Comparison of ENCODE assay signal across 9 cellular contexts in genomic region chr16:11689031-11689840, GRCh38. TPM values are rescaled to one million over a fixed set of nuclear protein-coding genes. Genes with fewer than 3 reads are reported as not detected.
DNase-seq lines count a peak whose midpoint lies in the region; ATAC-seq and TF ChIP-seq lines count a peak whose summit lies in the region.
"Had no signal": no experiment of that assay in that cellular context is flagged by ENCODE, and none has a peak within 500 bp of the region (broad histone marks: within the 10 kb centered on the region; RNA-seq: fewer than 3 reads in every experiment).

No MANE protein-coding gene starts in this region.

- H3K27me3 Mint-ChIP-seq in activated CD8-positive, alpha-beta T cell treated with anti-CD3 and anti-CD28 coated beads for 36 hours: no peaks in the 10 kb centered on the region
- H3K27me3 Mint-ChIP-seq in activated CD8-positive, alpha-beta T cell treated with anti-CD3 and anti-CD28 coated beads, Interleukin-2, amount 10 ng/mL, durations not matched to agents 7 days and 5 days (ENCODE audit: low read depth): no peaks in the 10 kb centered on the region
- H3K27me3 Mint-ChIP-seq in activated CD4-positive, alpha-beta memory T cell treated with anti-CD3 and anti-CD28 coated beads for 36 hours: no peaks in the 10 kb centered on the region
- H3K27me3 Mint-ChIP-seq in stimulated activated naive CD8-positive, alpha-beta T cell treated with anti-CD3 and anti-CD28 coated beads, Interleukin-15, amount 100 ng/mL, for 72 hours: no peaks in the 10 kb centered on the region

- DNase-seq in activated CD8-positive, alpha-beta T cell treated with anti-CD3 and anti-CD28 coated beads for 36 hours: no peak
- DNase-seq in activated CD8-positive, alpha-beta T cell treated with anti-CD3 and anti-CD28 coated beads, Interleukin-2, amount 10 ng/mL, durations not matched to agents 7 days and 5 days: no peak
- DNase-seq in activated CD4-positive, alpha-beta memory T cell treated with anti-CD3 and anti-CD28 coated beads for 36 hours: no peak
- no peak for DNase-seq in stimulated activated naive CD8-positive, alpha-beta T cell treated with anti-CD3 and anti-CD28 coated beads, Interleukin-15, amount 100 ng/mL, for 72 hours
- DNase-seq in AG20443 (ENCODE audit: low spot score) (no peak), NCI-H187 treated with DMSO at 0.1 percent for 48 hours (lab: John Stamatoyannopoulos, UW) (no peak), NCI-H226 (no peak)
- DNase-seq: upper lobe of left lung had no signal

- H3K4me3 Mint-ChIP-seq in activated CD8-positive, alpha-beta T cell treated with anti-CD3 and anti-CD28 coated beads for 36 hours: no peak overlapping the region
- H3K4me3 Mint-ChIP-seq in activated CD8-positive, alpha-beta T cell treated with anti-CD3 and anti-CD28 coated beads, Interleukin-2, amount 10 ng/mL, durations not matched to agents 7 days and 5 days: no peak overlapping the region
- H3K4me3 Mint-ChIP-seq in activated CD4-positive, alpha-beta memory T cell treated with anti-CD3 and anti-CD28 coated beads for 36 hours: no peak overlapping the region
- H3K4me3 Mint-ChIP-seq in stimulated activated naive CD8-positive, alpha-beta T cell treated with anti-CD3 and anti-CD28 coated beads, Interleukin-15, amount 100 ng/mL, for 72 hours: no peak overlapping the region

- H3K9me3 Mint-ChIP-seq in activated CD8-positive, alpha-beta T cell treated with anti-CD3 and anti-CD28 coated beads for 36 hours: no peaks in the 10 kb centered on the region
- no peaks in the 10 kb centered on the region for H3K9me3 Mint-ChIP-seq in activated CD8-positive, alpha-beta T cell treated with anti-CD3 and anti-CD28 coated beads, Interleukin-2, amount 10 ng/mL, durations not matched to agents 7 days and 5 days (ENCODE audit: insufficient read depth)
- H3K9me3 Mint-ChIP-seq in activated CD4-positive, alpha-beta memory T cell treated with anti-CD3 and anti-CD28 coated beads for 36 hours: no peaks in the 10 kb centered on the region
- no peaks in the 10 kb centered on the region for H3K9me3 Mint-ChIP-seq in stimulated activated naive CD8-positive, alpha-beta T cell treated with anti-CD3 and anti-CD28 coated beads, Interleukin-15, amount 100 ng/mL, for 72 hours

- H3K4me1 Mint-ChIP-seq in activated CD8-positive, alpha-beta T cell treated with anti-CD3 and anti-CD28 coated beads for 36 hours (ENCODE audit: low read depth): peaks cover 18% of the 10 kb centered on the region
- H3K4me1 Mint-ChIP-seq in activated CD8-positive, alpha-beta T cell treated with anti-CD3 and anti-CD28 coated beads, Interleukin-2, amount 10 ng/mL, durations not matched to agents 7 days and 5 days (ENCODE audit: low read depth): peaks cover 11% of the 10 kb centered on the region
- H3K4me1 Mint-ChIP-seq in activated CD4-positive, alpha-beta memory T cell treated with anti-CD3 and anti-CD28 coated beads for 36 hours (ENCODE audit: low read depth): peaks cover 21% of the 10 kb centered on the region
- peaks cover 26% of the 10 kb centered on the region for H3K4me1 Mint-ChIP-seq in stimulated activated naive CD8-positive, alpha-beta T cell treated with anti-CD3 and anti-CD28 coated beads, Interleukin-15, amount 100 ng/mL, for 72 hours

- POLR2A ChIA-PET in activated CD8-positive, alpha-beta T cell treated with anti-CD3 and anti-CD28 coated beads for 36 hours (lab: Charles Lee): interaction anchor here (0.6 to 0.9 kb wide), 3 partner anchors 8 to 195 kb away, joined by 3 to 7 read pairs (median 5); partner anchors contain the start of gene TXNDC11
- POLR2A ChIA-PET in activated CD8-positive, alpha-beta T cell treated with anti-CD3 and anti-CD28 coated beads, Interleukin-2, amount 10 ng/mL, durations not matched to agents 7 days and 5 days (lab: Charles Lee): interaction anchor here (0.9 kb wide), 1 partner anchor 103 kb away, joined by 3 read pairs; the partner anchor contains the start of gene LITAF
- POLR2A ChIA-PET in activated CD4-positive, alpha-beta memory T cell treated with anti-CD3 and anti-CD28 coated beads for 36 hours (lab: Charles Lee): no interaction called here

- TF ChIP-seq CTCF in activated CD8-positive, alpha-beta T cell treated with anti-CD3 and anti-CD28 coated beads for 36 hours (IDR thresholded peaks at IDR 0.05): no peak

- intact Hi-C loops in activated CD8-positive, alpha-beta T cell treated with anti-CD3 and anti-CD28 coated beads for 36 hours (cut with micrococcal nuclease): no loop called here
- intact Hi-C loops in activated CD4-positive, alpha-beta memory T cell treated with anti-CD3 and anti-CD28 coated beads for 36 hours (cut with micrococcal nuclease): no loop called here

- H3K36me3 Mint-ChIP-seq in activated CD8-positive, alpha-beta T cell treated with anti-CD3 and anti-CD28 coated beads for 36 hours (ENCODE audit: low read depth): peaks cover 32% of the 10 kb centered on the region
- peaks cover 70% of the 10 kb centered on the region for H3K36me3 Mint-ChIP-seq in activated CD8-positive, alpha-beta T cell treated with anti-CD3 and anti-CD28 coated beads, Interleukin-2, amount 10 ng/mL, durations not matched to agents 7 days and 5 days (ENCODE audit: low read depth)
- H3K36me3 Mint-ChIP-seq in activated CD4-positive, alpha-beta memory T cell treated with anti-CD3 and anti-CD28 coated beads for 36 hours: peaks cover 53% of the 10 kb centered on the region

- H3K27ac Mint-ChIP-seq in activated CD8-positive, alpha-beta T cell treated with anti-CD3 and anti-CD28 coated beads for 36 hours: peak overlapping the region; percentile 23
- no peak overlapping the region for H3K27ac Mint-ChIP-seq in activated CD8-positive, alpha-beta T cell treated with anti-CD3 and anti-CD28 coated beads, Interleukin-2, amount 10 ng/mL, durations not matched to agents 7 days and 5 days
- peak overlapping the region; percentile 65 for H3K27ac Mint-ChIP-seq in activated CD4-positive, alpha-beta memory T cell treated with anti-CD3 and anti-CD28 coated beads for 36 hours
- no peak overlapping the region for H3K27ac Mint-ChIP-seq in stimulated activated naive CD8-positive, alpha-beta T cell treated with anti-CD3 and anti-CD28 coated beads, Interleukin-15, amount 100 ng/mL, for 72 hours

- peak; percentile 34 for ATAC-seq in activated CD8-positive, alpha-beta T cell treated with anti-CD3 and anti-CD28 coated beads for 36 hours
- ATAC-seq in activated CD8-positive, alpha-beta T cell treated with anti-CD3 and anti-CD28 coated beads, Interleukin-2, amount 10 ng/mL, durations not matched to agents 7 days and 5 days: no peak
- peak; percentile 81 for ATAC-seq in HG03060 (IDR thresholded peaks at IDR 0.05; ENCODE audit: low read depth, unreplicated experiment)
- ATAC-seq in stimulated activated naive CD8-positive, alpha-beta T cell treated with anti-CD3 and anti-CD28 coated beads, Interleukin-15, amount 100 ng/mL, for 72 hours: peak; percentile 48

- CTCF ChIA-PET in activated CD8-positive, alpha-beta T cell treated with anti-CD3 and anti-CD28 coated beads for 36 hours (lab: Charles Lee): interaction anchor here (0.7 to 4.1 kb wide), 10 partner anchors 9 to 726 kb away, joined by 3 to 21 read pairs (median 4); partner anchors contain the start of gene ZC3H7A
- CTCF ChIA-PET in activated CD8-positive, alpha-beta T cell treated with anti-CD3 and anti-CD28 coated beads, Interleukin-2, amount 10 ng/mL, durations not matched to agents 7 days and 5 days (lab: Charles Lee): interaction anchor here (0.7 to 2.6 kb wide), 11 partner anchors 9 to 726 kb away, joined by 3 to 16 read pairs (median 3); no protein-coding TSS in a partner anchor
- CTCF ChIA-PET in activated CD4-positive, alpha-beta memory T cell treated with anti-CD3 and anti-CD28 coated beads for 36 hours (lab: Charles Lee): interaction anchor here (0.5 to 2.4 kb wide), 12 partner anchors 9 to 283 kb away, joined by 3 to 8 read pairs (median 4); partner anchors contain the start of gene ZC3H7A

RNA-seq across cellular contexts. Expression of gene SNN, which starts 21.0 kb away (rescaled TPM):
- 1 to 10 TPM; 8.2 to 9.5 TPM for total RNA-seq in activated CD8-positive, alpha-beta T cell treated with anti-CD3 and anti-CD28 coated beads for 36 hours
- total RNA-seq in activated CD8-positive, alpha-beta T cell treated with anti-CD3 and anti-CD28 coated beads, Interleukin-2, amount 10 ng/mL, durations not matched to agents 7 days and 5 days: 10 to 100 TPM; 27.3 to 28.9 TPM
- 1 to 10 TPM; 9.1 TPM for total RNA-seq in activated CD4-positive, alpha-beta memory T cell treated with anti-CD3 and anti-CD28 coated beads for 36 hours

RNA-seq across cellular contexts. Expression of gene TXNDC11, which starts 53.4 kb away (rescaled TPM):
- total RNA-seq in activated CD8-positive, alpha-beta T cell treated with anti-CD3 and anti-CD28 coated beads for 36 hours: 10 to 100 TPM; 21.7 to 24.4 TPM
- 10 to 100 TPM; 30.1 to 34.4 TPM for total RNA-seq in activated CD8-positive, alpha-beta T cell treated with anti-CD3 and anti-CD28 coated beads, Interleukin-2, amount 10 ng/mL, durations not matched to agents 7 days and 5 days
- total RNA-seq in activated CD4-positive, alpha-beta memory T cell treated with anti-CD3 and anti-CD28 coated beads for 36 hours: 10 to 100 TPM; 28.4 to 29.9 TPM

Comparison
In these comparisons a context has a peak if more than half of its experiments do, and no peak if none do; other contexts are left out.
1. H3K27ac Mint-ChIP-seq: peak in activated CD8-positive, alpha-beta T cell treated with anti-CD3 and anti-CD28 coated beads for 36 hours (single experiment) and activated CD4-positive, alpha-beta memory T cell treated with anti-CD3 and anti-CD28 coated beads for 36 hours (single experiment); none in activated CD8-positive, alpha-beta T cell treated with anti-CD3 and anti-CD28 coated beads, Interleukin-2, amount 10 ng/mL, durations not matched to agents 7 days and 5 days (single experiment) and stimulated activated naive CD8-positive, alpha-beta T cell treated with anti-CD3 and anti-CD28 coated beads, Interleukin-15, amount 100 ng/mL, for 72 hours (0 of 2).